Comparison of ENCODE assay signal across 17 cellular contexts in genomic region chr1:167130782-167131520, GRCh38. TPM values are rescaled to one million over a fixed set of nuclear protein-coding genes. Genes with fewer than 3 reads are reported as not detected.
"Had no signal": no experiment of that assay in that cellular context is flagged by ENCODE, and none has a peak within 500 bp of the region (broad histone marks: within the 10 kb centered on the region; RNA-seq: fewer than 3 reads in every experiment).

No MANE protein-coding gene starts in this region.

- H3K36me3 ChIP-seq: esophagus squamous epithelium, neural progenitor cell, transverse colon, WERI-Rb-1 had no signal

- H3K4me3 ChIP-seq: esophagus squamous epithelium, lung, neural progenitor cell, transverse colon had no signal

- H3K27me3 ChIP-seq: neural progenitor cell, transverse colon had no signal

- H3K4me1 ChIP-seq: esophagus squamous epithelium had no signal

- H3K9me3 ChIP-seq: esophagus squamous epithelium, transverse colon had no signal

- H2AFZ ChIP-seq: neural progenitor cell had no signal

- H3K4me2 ChIP-seq: neural progenitor cell had no signal

- H3K27ac ChIP-seq: esophagus squamous epithelium, neural progenitor cell, transverse colon, WERI-Rb-1 had no signal

- DNase-seq: activated CD4-positive, alpha-beta T cell treated with anti-CD3 and anti-CD28 coated beads for 1 hour; activated CD8-positive, alpha-beta memory T cell treated with anti-CD3 and anti-CD28 coated beads for 24 hours; activated CD8-positive, alpha-beta memory T cell treated with anti-CD3 and anti-CD28 coated beads, Interleukin-2, amount 50 U/mL, for 48 hours; activated gamma-delta T cell treated with Interleukin-2 at 50 U/mL for 16 hours; effector CD4-positive, alpha-beta T cell; esophagus squamous epithelium; naive B cell; stimulated activated naive CD8-positive, alpha-beta T cell treated with anti-CD3 and anti-CD28 coated beads, Interleukin-15, Interleukin-2, amounts not matched to agents 100 U/mL and 50 U/mL, for 24 hours; substantia nigra; T-cell; transverse colon; WERI-Rb-1 had no signal

- H3K9ac ChIP-seq: neural progenitor cell had no signal

RNA-seq across cellular contexts. Expression of gene STYXL2, which starts 37.1 kb away (rescaled TPM):
- total RNA-seq: bronchial epithelial cell, osteoblast, progenitor cell of endocrine pancreas, T-cell had no signal

RNA-seq across cellular contexts. Expression of gene GPA33, which starts 40.8 kb away (rescaled TPM):
- total RNA-seq: bronchial epithelial cell, esophagus squamous epithelium, osteoblast, progenitor cell of endocrine pancreas had no signal
